In genomic region chr18:50009772-50010171, GRCh38 we compare ENCODE assay signal across 8 cellular contexts.
DNase-seq lines count a peak whose midpoint lies in the region; ATAC-seq, FAIRE-seq and TF ChIP-seq lines count a peak whose summit lies in the region.

No MANE protein-coding gene starts in this region.

- H3K27ac ChIP-seq in C4-2B (no peak overlapping the region), foreskin keratinocyte (no peak overlapping the region)

- peak; percentile 77 for FAIRE-seq in GM19239 (lab: Jason Lieb, UNC)

- TF ChIP-seq CTCF in C4-2B (conservative IDR thresholded peaks at IDR 0.05) (peak; percentile 74), foreskin keratinocyte (conservative IDR thresholded peaks at IDR 0.05) (peak; percentile 71)

- peaks cover 20% of the 10 kb centered on the region for H3K27me3 ChIP-seq in foreskin keratinocyte

- no peaks in the 10 kb centered on the region for H3K4me1 ChIP-seq in foreskin keratinocyte

- ATAC-seq in HG03558 (IDR thresholded peaks at IDR 0.05; ENCODE audit: extremely low read depth, unreplicated experiment): peak; percentile 56
- peak; percentile 84 for ATAC-seq in foreskin keratinocyte

- peak; percentile 37 for DNase-seq in GM19239 (ENCODE audit: insufficient read length, low spot score)
- DNase-seq in NCI-H774 (lab: John Stamatoyannopoulos, UW): peak; percentile 52
- DNase-seq in activated T-cell treated with anti-CD3 and anti-CD28 coated beads for 48 hours (ENCODE audit: low read depth): peak; percentile 25
- peak in 1 of 2 donors; percentile 18 for DNase-seq in foreskin keratinocyte
- DNase-seq in pons (ENCODE audit: low spot score): peak; percentile 40
- DNase-seq in OCI-M2 (lab: John Stamatoyannopoulos, UW; ENCODE audit: unreplicated experiment): no peak
